ENCODE assay signal across 8 cellular contexts in genomic region chr11:65574147-65574962, GRCh38. TPM values are rescaled to one million over a fixed set of nuclear protein-coding genes. Genes with fewer than 3 reads are reported as not detected.
A peak's percentile ranks its signal among the peaks of the same experiment; 100 is the strongest.
DNase-seq lines count a peak whose midpoint lies in the region; ATAC-seq and TF ChIP-seq lines count a peak whose summit lies in the region.

No MANE protein-coding gene starts in this region.

- H3K9ac ChIP-seq in muscle layer of colon (ENCODE audit: low read length) = peak overlapping the region; percentile 34

- peaks cover 51% of the 10 kb centered on the region for H3K4me1 ChIP-seq in muscle layer of colon (ENCODE audit: insufficient read depth, low read length)

- peak overlapping the region; percentile 96 for H3K27ac ChIP-seq in muscle layer of colon (ENCODE audit: low read depth, low read length)

- H3K9me3 ChIP-seq in muscle layer of colon (ENCODE audit: low read length) = no peaks in the 10 kb centered on the region

- TF ChIP-seq CTCF in AG09309 (IDR thresholded peaks at IDR 0.05; ENCODE audit: control insufficient read depth, insufficient read depth, low read depth, low read length, missing control alignments) = peak; percentile 63
- peak; percentile 56 for TF ChIP-seq CTCF in epithelial cell of proximal tubule (conservative IDR thresholded peaks at IDR 0.05; ENCODE audit: low read depth, low read length)

- H3K27me3 ChIP-seq in muscle layer of colon (ENCODE audit: control insufficient read depth in 1 of 2, insufficient read depth in 2 of 2, low read length in 2 of 2) = no peaks in the 10 kb centered on the region

- DNase-seq in AG09309 (ENCODE audit: low read depth) (peak; percentile 75), OCI-M1 (lab: John Stamatoyannopoulos, UW) (peak; percentile 98), activated T-cell treated with anti-CD3 and anti-CD28 coated beads for 48 hours (ENCODE audit: low read depth) (peak; percentile 94), epithelial cell of proximal tubule (ENCODE audit: low read depth) (no peak)
- DNase-seq in stimulated activated CD8-positive, alpha-beta memory T cell treated with anti-CD3 and anti-CD28 coated beads, Interleukin-4, amount 100 ng/mL, for 48 hours = peak; percentile 95

- H3K36me3 ChIP-seq in muscle layer of colon (ENCODE audit: insufficient read depth, low read length) = peaks cover 12% of the 10 kb centered on the region

- H3K4me3 ChIP-seq in AG09309 (ENCODE audit: control insufficient read depth, low read depth, low read length) (peak overlapping the region; percentile 96), epithelial cell of proximal tubule (ENCODE audit: low read depth, low read length) (peak overlapping the region; percentile 84), muscle layer of colon (ENCODE audit: low read depth in 1 of 2, low read length in 2 of 2) (peak overlapping the region; percentile 64 to 66)

- peak; percentile 19 for ATAC-seq in GM18870 (IDR thresholded peaks at IDR 0.05; ENCODE audit: unreplicated experiment)
- peak; percentile 23 for ATAC-seq in HG03457 (IDR thresholded peaks at IDR 0.05; ENCODE audit: unreplicated experiment)

RNA-seq across cellular contexts. Expression of gene EHBP1L1, which starts 1.5 kb away (rescaled TPM):
- total RNA-seq in epithelial cell of proximal tubule = 26.1 and 26.3 TPM in 2 replicates

RNA-seq across cellular contexts. Expression of gene FAM89B, which starts 2.0 kb away (rescaled TPM):
- 64.0 and 67.1 TPM in 2 replicates for total RNA-seq in epithelial cell of proximal tubule

RNA-seq across cellular contexts. Expression of gene ZNRD2, which starts 4.1 kb away (rescaled TPM):
- 72.0 and 141 TPM in 2 replicates for total RNA-seq in epithelial cell of proximal tubule

RNA-seq across cellular contexts. Expression of gene LTBP3, which starts 16.2 kb away (rescaled TPM):
- 34.9 and 102 TPM in 2 replicates for total RNA-seq in epithelial cell of proximal tubule

RNA-seq across cellular contexts. Expression of gene KCNK7, which starts 21.2 kb away (rescaled TPM):
- total RNA-seq in epithelial cell of proximal tubule = 0.17 TPM in 1 of 2 replicates, not detected in the other
